27 cellular contexts compared by ENCODE assay signal in the genomic region with DNA sequence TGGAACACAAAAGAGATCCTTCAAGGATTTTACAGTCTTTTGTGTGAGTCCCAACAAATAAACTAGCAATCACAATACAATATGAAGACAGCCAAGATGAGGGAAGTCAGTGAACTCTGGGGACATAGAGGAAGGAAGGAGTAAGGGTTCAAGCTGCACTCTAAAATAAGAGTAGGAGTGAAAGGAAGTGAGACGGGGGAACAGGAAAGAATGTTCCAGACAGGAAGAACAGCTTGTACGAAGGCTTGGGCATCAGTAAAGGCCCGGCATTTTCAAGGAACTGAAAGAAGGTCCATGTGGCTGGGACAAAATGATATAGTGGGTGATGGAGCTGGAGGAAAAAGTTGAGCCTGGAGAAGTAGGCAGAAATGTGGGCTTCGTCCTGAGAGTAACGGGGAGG. TPM values are rescaled to one million over a fixed set of nuclear protein-coding genes. Genes with fewer than 3 reads are reported as not detected.
A peak's percentile ranks its signal among the peaks of the same experiment; 100 is the strongest.
DNase-seq lines count a peak whose midpoint lies in the region; ATAC-seq, FAIRE-seq and TF ChIP-seq lines count a peak whose summit lies in the region.
"Had no signal": no experiment of that assay in that cellular context is flagged by ENCODE, and none has a peak within 500 bp of the region (broad histone marks: within the 10 kb centered on the region; RNA-seq: fewer than 3 reads in every experiment).

No MANE protein-coding gene starts in this region.

- no peak overlapping the region for H3K56ac ChIP-seq in mesendoderm (ENCODE audit: low read length)

- H3K36me3 Mint-ChIP-seq in dendritic cell treated with granulocyte-macrophage colony-stimulating factor and Interleukin-4, amounts not matched to agents 40 ng/mL and 50 ng/mL, for 4 days (ENCODE audit: low read depth) = no peaks in the 10 kb centered on the region
- H3K36me3 Mint-ChIP-seq in stimulated activated memory B cell treated with anti-CD40 and anti-IgM and Interleukin-4, amounts not matched to agents 10 μg/mL and 1 μg/mL and 100 μg/mL, for 72 hours = peaks cover 6% of the 10 kb centered on the region
- H3K36me3 Mint-ChIP-seq: activated naive CD4-positive, alpha-beta T cell treated with anti-CD3 and anti-CD28 coated beads, Interleukin-2, amount 50 U/mL, for 72 hours; brain; CD8-positive, alpha-beta T cell had no signal

- no peak overlapping the region for H3K4me3 ChIP-seq in mesendoderm (ENCODE audit: low read length)
- H3K4me3 ChIP-seq: coronary artery, lung, pancreas, vagina had no signal

- H3K27ac Mint-ChIP-seq in dendritic cell treated with granulocyte-macrophage colony-stimulating factor and Interleukin-4, amounts not matched to agents 40 ng/mL and 50 ng/mL, for 4 days = peak overlapping the region; percentile 43
- H3K27ac Mint-ChIP-seq in stimulated activated memory B cell treated with anti-CD40 and anti-IgM and Interleukin-4, amounts not matched to agents 10 μg/mL and 1 μg/mL and 100 μg/mL, for 72 hours = peak overlapping the region; percentile 89
- H3K27ac Mint-ChIP-seq: activated T-cell treated with anti-CD3 and anti-CD28 coated beads, Interleukin-2, amount 50 U/mL, for 72 hours; CD8-positive, alpha-beta T cell had no signal

- peaks cover 32% of the 10 kb centered on the region for H3K27me3 Mint-ChIP-seq in dendritic cell treated with granulocyte-macrophage colony-stimulating factor and Interleukin-4, amounts not matched to agents 40 ng/mL and 50 ng/mL, for 4 days
- no peaks in the 10 kb centered on the region for H3K27me3 Mint-ChIP-seq in stimulated activated memory B cell treated with anti-CD40 and anti-IgM and Interleukin-4, amounts not matched to agents 10 μg/mL and 1 μg/mL and 100 μg/mL, for 72 hours

- H3K4me1 ChIP-seq in mesendoderm (ENCODE audit: control insufficient read depth, low read depth, low read length) = no peaks in the 10 kb centered on the region
- H3K4me1 ChIP-seq: foreskin keratinocyte, pancreas had no signal

- no peak for ATAC-seq in stimulated activated memory B cell treated with anti-CD40 and anti-IgM and Interleukin-4, amounts not matched to agents 10 μg/mL and 1 μg/mL and 100 μg/mL, for 72 hours
- ATAC-seq in HG03280 (IDR thresholded peaks at IDR 0.05; ENCODE audit: unreplicated experiment) (no peak), HG02885 (IDR thresholded peaks at IDR 0.05; ENCODE audit: poor library complexity, unreplicated experiment) (no peak)
- ATAC-seq: activated naive CD4-positive, alpha-beta T cell treated with anti-CD3 and anti-CD28 coated beads, Interleukin-2, amount 50 U/mL, for 72 hours; activated T-cell treated with anti-CD3 and anti-CD28 coated beads, Interleukin-2, amount 50 U/mL, for 72 hours; CD8-positive, alpha-beta T cell; foreskin keratinocyte; HCT116 had no signal

- H3K27me3 ChIP-seq in layer of hippocampus (ENCODE audit: control insufficient read depth, insufficient read depth, low read length) (no peaks in the 10 kb centered on the region), mesendoderm (ENCODE audit: insufficient read depth, low read length, poor library complexity) (no peaks in the 10 kb centered on the region)
- H3K27me3 ChIP-seq: pancreas, vagina had no signal

- no peak overlapping the region for H3K4me2 ChIP-seq in mesendoderm (ENCODE audit: low read length)

- intact Hi-C loops in dendritic cell treated with granulocyte-macrophage colony-stimulating factor and Interleukin-4, amounts not matched to agents 40 ng/mL and 50 ng/mL, for 4 days (cut with micrococcal nuclease) = no loop called here

- H3K4ac ChIP-seq in mesendoderm (ENCODE audit: low read depth, low read length) = no peak overlapping the region

- H3K79me1 ChIP-seq in mesendoderm (ENCODE audit: low read length) = no peaks in the 10 kb centered on the region

- no peak overlapping the region for H3K23ac ChIP-seq in mesendoderm (ENCODE audit: low read length)

- H4K8ac ChIP-seq in mesendoderm (ENCODE audit: low read depth, low read length) = no peak overlapping the region

- H3K9me3 Mint-ChIP-seq in dendritic cell treated with granulocyte-macrophage colony-stimulating factor and Interleukin-4, amounts not matched to agents 40 ng/mL and 50 ng/mL, for 4 days = no peaks in the 10 kb centered on the region
- H3K9me3 Mint-ChIP-seq in stimulated activated memory B cell treated with anti-CD40 and anti-IgM and Interleukin-4, amounts not matched to agents 10 μg/mL and 1 μg/mL and 100 μg/mL, for 72 hours = no peaks in the 10 kb centered on the region
- H3K9me3 Mint-ChIP-seq: activated naive CD4-positive, alpha-beta T cell treated with anti-CD3 and anti-CD28 coated beads, Interleukin-2, amount 50 U/mL, for 72 hours; activated T-cell treated with anti-CD3 and anti-CD28 coated beads, Interleukin-2, amount 50 U/mL, for 72 hours; brain; CD8-positive, alpha-beta T cell had no signal

- H4K5ac ChIP-seq in mesendoderm (ENCODE audit: low read length) = no peak overlapping the region

- no peak overlapping the region for H2BK120ac ChIP-seq in mesendoderm (ENCODE audit: low read depth, low read length)

- DNase-seq in GM12891 (ENCODE audit: insufficient read length, low spot score) (no peak), mesendoderm (no peak)
- DNase-seq in stimulated activated naive CD4-positive, alpha-beta T cell (lab: John Stamatoyannopoulos, UW) = no peak
- DNase-seq: activated CD4-positive, alpha-beta T cell treated with anti-CD3 and anti-CD28 coated beads for 1 hour; activated CD8-positive, alpha-beta memory T cell treated with anti-CD3 and anti-CD28 coated beads for 24 hours; activated T-cell treated with anti-CD3 and anti-CD28 coated beads, Interleukin-2, amount 50 U/mL, for 72 hours; CD8-positive, alpha-beta T cell; DMS53; foreskin keratinocyte; NCI-H510A; NK-92 treated with Interleukin-12 subunit alpha and Interleukin-12 subunit beta, amount 100 ng/mL, for 24 hours; stimulated activated CD4-positive, alpha-beta T cell treated with anti-CD3 and anti-CD28 coated beads, Interleukin-2, amount 100 ng/mL, for 24 hours; T1000 had no signal

- TF ChIP-seq POLR2A in GM12891 (IDR thresholded peaks at IDR 0.05; ENCODE audit: low read depth, low read length) = no peak

- no peaks in the 10 kb centered on the region for H3K79me2 ChIP-seq in mesendoderm (ENCODE audit: control insufficient read depth, insufficient read depth, low read length)

- H3K18ac ChIP-seq in mesendoderm (ENCODE audit: low read length) = no peak overlapping the region

- H2BK5ac ChIP-seq in mesendoderm (ENCODE audit: low read length) = no peak overlapping the region

- H2BK15ac ChIP-seq in mesendoderm (replicated peaks; ENCODE audit: low read depth) = no peak overlapping the region

- no CpG with 5 or more reads among the region's 5 CpGs for WGBS in mesendoderm (ENCODE audit: extremely low coverage, insufficient coverage, low lambda C conversion rate)

- no peak overlapping the region for H3K9ac ChIP-seq in mesendoderm (ENCODE audit: low read length)

- peak overlapping the region; percentile 62 for H3K27ac ChIP-seq in layer of hippocampus (ENCODE audit: low read depth, low read length)
- H3K27ac ChIP-seq in mesendoderm (ENCODE audit: low read depth, low read length) = no peak overlapping the region
- H3K27ac ChIP-seq: foreskin keratinocyte, HL-60, pancreas, vagina had no signal

- H3K36me3 ChIP-seq in mesendoderm (ENCODE audit: control insufficient read depth, insufficient read depth, low read length) = no peaks in the 10 kb centered on the region
- H3K36me3 ChIP-seq: pancreas, vagina had no signal

- H3K4me3 Mint-ChIP-seq in dendritic cell treated with granulocyte-macrophage colony-stimulating factor and Interleukin-4, amounts not matched to agents 40 ng/mL and 50 ng/mL, for 4 days = no peak overlapping the region
- H3K4me3 Mint-ChIP-seq in stimulated activated memory B cell treated with anti-CD40 and anti-IgM and Interleukin-4, amounts not matched to agents 10 μg/mL and 1 μg/mL and 100 μg/mL, for 72 hours = peak overlapping the region; percentile 2
- H3K4me3 Mint-ChIP-seq: activated T-cell treated with anti-CD3 and anti-CD28 coated beads, Interleukin-2, amount 50 U/mL, for 72 hours; brain; CD8-positive, alpha-beta T cell had no signal

- H2AK5ac ChIP-seq in mesendoderm (ENCODE audit: low read length) = no peak overlapping the region

- H3K4me1 Mint-ChIP-seq in dendritic cell treated with granulocyte-macrophage colony-stimulating factor and Interleukin-4, amounts not matched to agents 40 ng/mL and 50 ng/mL, for 4 days (ENCODE audit: low read depth) = peaks cover 56% of the 10 kb centered on the region
- peaks cover 64% of the 10 kb centered on the region for H3K4me1 Mint-ChIP-seq in stimulated activated memory B cell treated with anti-CD40 and anti-IgM and Interleukin-4, amounts not matched to agents 10 μg/mL and 1 μg/mL and 100 μg/mL, for 72 hours

- no peak for FAIRE-seq in GM12891 (lab: Jason Lieb, UNC)
- FAIRE-seq: pancreas had no signal

TF ChIP-seq in GM12891, 5 proteins besides CTCF, POLR2A, EP300 and RAD21:
- TF ChIP-seq POLR2AphosphoS5 (IDR thresholded peaks at IDR 0.05; ENCODE audit: low read depth, low read length) = no peak
- TF ChIP-seq SPI1 (IDR thresholded peaks at IDR 0.05; ENCODE audit: low read depth, low read length) = 0 out of 2 replicates have a peak, but pooled peaks have one; percentile 19

RNA-seq across cellular contexts. Expression of a gene that starts 4.5 kb away (rescaled TPM):
- polyA plus RNA-seq in GM12891 (2012; ENCODE audit: low read depth, missing spikeins) = 132 TPM
- polyA plus RNA-seq in mesendoderm (2013, experiment 1 of 2) = not detected
- not detected for polyA plus RNA-seq in mesendoderm (2013, experiment 2 of 2)
- polyA plus RNA-seq: AG04450, foreskin keratinocyte, pancreas had no signal

RNA-seq across cellular contexts. Expression of a gene that starts 36.8 kb away (rescaled TPM):
- polyA plus RNA-seq in GM12891 (2012; ENCODE audit: low read depth, missing spikeins) = 0.74 TPM
- 0.80 TPM for polyA plus RNA-seq in mesendoderm (2013, experiment 1 of 2)
- 0.69 TPM for polyA plus RNA-seq in mesendoderm (2013, experiment 2 of 2)

RNA-seq across cellular contexts. Expression of a gene that starts 38.1 kb away (rescaled TPM):
- 31.8 TPM for polyA plus RNA-seq in GM12891 (2012; ENCODE audit: low read depth, missing spikeins)
- 46.3 TPM for polyA plus RNA-seq in mesendoderm (2013, experiment 1 of 2)
- polyA plus RNA-seq in mesendoderm (2013, experiment 2 of 2) = 50.2 TPM

RNA-seq across cellular contexts. Expression of a gene that starts 38.2 kb away (rescaled TPM):
- 39.0 TPM for polyA plus RNA-seq in GM12891 (2012; ENCODE audit: low read depth, missing spikeins)
- 19.8 TPM for polyA plus RNA-seq in mesendoderm (2013, experiment 1 of 2)
- polyA plus RNA-seq in mesendoderm (2013, experiment 2 of 2) = 19.2 TPM

RNA-seq across cellular contexts. Expression of a gene that starts 50.5 kb away (rescaled TPM):
- polyA plus RNA-seq in GM12891 (2012; ENCODE audit: low read depth, missing spikeins) = 734 TPM
- polyA plus RNA-seq in mesendoderm (2013, experiment 1 of 2) = 0.03 TPM
- 0.01 TPM for polyA plus RNA-seq in mesendoderm (2013, experiment 2 of 2)
- polyA plus RNA-seq: AG04450, foreskin keratinocyte had no signal
